Comparison of ENCODE assay signal across 6 cellular contexts in the genomic region with DNA sequence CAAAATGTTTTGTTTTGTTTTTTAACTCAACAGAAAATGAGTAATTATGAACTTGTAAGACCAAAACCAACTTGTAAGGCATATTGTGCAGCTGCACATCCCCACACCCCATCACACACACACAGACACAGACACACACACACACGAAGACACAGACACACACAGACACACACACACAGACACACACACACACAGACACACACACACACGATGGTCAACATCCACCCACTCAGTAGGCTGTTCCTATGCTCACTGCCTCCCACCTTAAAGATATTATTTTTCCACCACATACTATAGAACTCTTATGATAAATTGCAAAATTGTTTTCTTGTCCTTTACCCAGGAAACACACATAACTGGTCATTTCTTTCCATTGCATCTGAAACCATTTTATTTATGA. TPM values are rescaled to one million over a fixed set of nuclear protein-coding genes. Genes with fewer than 3 reads are reported as not detected.
"Had no signal": no experiment of that assay in that cellular context is flagged by ENCODE, and none has a peak within 500 bp of the region (broad histone marks: within the 10 kb centered on the region; RNA-seq: fewer than 3 reads in every experiment).

No MANE protein-coding gene starts in this region.

- H3K9ac ChIP-seq: GM23248, KMS-11 had no signal

- H3K9me3 ChIP-seq: HAP-1 had no signal

- H3K9me3 Mint-ChIP-seq: IgD-negative memory B cell had no signal

- H2AFZ ChIP-seq: GM23248 had no signal

- H3K4me1 ChIP-seq: HAP-1 had no signal

- H3K27ac ChIP-seq: GM23248, KMS-11 had no signal

- H3K36me3 ChIP-seq: HAP-1 had no signal

- H3K4me3 ChIP-seq: GM23248, HAP-1 had no signal

- H3K4me3 Mint-ChIP-seq: IgD-negative memory B cell had no signal

- H3K4me2 ChIP-seq: KMS-11 had no signal

- H3K27ac Mint-ChIP-seq: IgD-negative memory B cell had no signal

- DNase-seq: GM23248, GOT3, KBM-7 had no signal

RNA-seq across cellular contexts. Expression of a gene that starts 6.2 kb away (rescaled TPM):
- polyA plus RNA-seq: IgD-negative memory B cell had no signal
